Comparison of ENCODE assay signal across 8 cellular contexts in the genomic region with DNA sequence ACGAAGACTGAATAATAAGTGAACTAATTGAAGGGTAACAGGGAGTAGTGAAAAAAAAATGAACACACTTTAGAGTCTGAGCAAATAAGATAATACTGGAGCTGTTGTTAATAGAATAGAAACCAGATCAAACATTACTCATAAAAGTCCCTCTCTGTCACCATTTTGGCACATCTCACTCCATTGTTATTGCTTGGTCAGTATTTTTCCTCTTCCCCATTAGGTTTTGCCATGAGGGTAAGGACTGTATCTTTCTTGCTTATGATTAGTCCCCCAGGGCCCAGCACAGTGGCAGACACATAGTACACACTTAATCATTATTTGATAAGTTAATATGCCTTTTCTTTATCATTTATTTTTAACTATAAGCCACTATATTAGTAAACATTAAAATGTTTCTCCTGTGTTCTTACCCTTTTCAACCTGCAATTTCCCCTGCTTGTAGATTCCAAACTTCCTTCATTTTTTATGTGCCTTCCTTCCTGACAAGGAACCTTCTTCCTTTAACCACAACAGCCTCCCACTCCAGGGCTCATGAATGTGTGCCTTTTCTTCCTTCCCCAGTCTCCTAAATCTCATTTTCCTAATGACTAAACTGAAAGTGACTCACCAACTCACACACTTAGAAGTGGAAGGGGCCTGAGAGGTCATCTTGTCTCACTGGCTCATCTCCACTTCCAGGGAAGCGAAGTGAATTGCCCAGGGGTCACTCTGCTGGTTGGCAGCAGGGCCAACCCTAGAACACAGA.
DNase-seq lines count a peak whose midpoint lies in the region; ATAC-seq, FAIRE-seq and TF ChIP-seq lines count a peak whose summit lies in the region.

No MANE protein-coding gene starts in this region.

- SMC1A ChIA-PET in GM12878 (lab: Charles Lee; ENCODE audit: uncharacterized antibody, unreplicated experiment) = no interaction called here

- CTCF ChIA-PET in AG04450 (lab: Charles Lee) (no interaction called here), GM12878 (lab: Yijun Ruan, JAX) (no interaction called here)

- in situ Hi-C loops in GM12878 (cut with MboI) = no loop called here

- 69% methylated on average over 2 of the region's 2 CpGs for WGBS in GM12878 (ENCODE audit: insufficient coverage, insufficient replicate concordance, low lambda C conversion rate, missing lambda C conversion rate)

- H2AFZ ChIP-seq in GM12878 (ENCODE audit: control insufficient read depth, low read depth, low read length) = no peak overlapping the region

- H4K20me1 ChIP-seq in GM12878 (ENCODE audit: control insufficient read depth, insufficient read depth) = no peaks in the 10 kb centered on the region

- H3K27ac ChIP-seq in AG04450 (ENCODE audit: low read depth, low read length) (peak overlapping the region; percentile 49), GM12878 (ENCODE audit: control insufficient read depth, insufficient read depth) (no peak overlapping the region)

- H3K9me3 ChIP-seq in AG04450 (ENCODE audit: control insufficient read depth, insufficient read depth, low read length) (no peaks in the 10 kb centered on the region), GM12878 (replicated peaks; ENCODE audit: control insufficient read depth, insufficient read depth, low read length) (no peaks in the 10 kb centered on the region)

- no peaks in the 10 kb centered on the region for H3K36me3 ChIP-seq in GM12878 (ENCODE audit: control insufficient read depth in 2 of 2, insufficient read depth in 2 of 2, low read length in 1 of 2)

- TF ChIP-seq EP300 in GM12878 (IDR thresholded peaks at IDR 0.05; ENCODE audit: borderline replicate concordance in 1 of 2, control insufficient read depth in 1 of 2, low read depth in 2 of 2, low read length in 2 of 2) = no peak

- no peaks in the 10 kb centered on the region for H3K4me1 ChIP-seq in GM12878 (ENCODE audit: control insufficient read depth, insufficient read depth, low read length)

- TF ChIP-seq RAD21 in GM12878 (IDR thresholded peaks at IDR 0.05; ENCODE audit: insufficient read depth, low read depth, low read length) = no peak

- no peak for FAIRE-seq in GM12878 (lab: Jason Lieb, UNC)

- no peak overlapping the region for H3K4me2 ChIP-seq in GM12878 (ENCODE audit: control insufficient read depth, insufficient read depth)

- RAD21 ChIA-PET in GM12878 (lab: Charles Lee; ENCODE audit: unreplicated experiment) = no interaction called here

- H3K9ac ChIP-seq in GM12878 (ENCODE audit: control insufficient read depth, insufficient read depth, low read length) = no peak overlapping the region

- no peaks in the 10 kb centered on the region for H3K27me3 ChIP-seq in AG04450 (ENCODE audit: control insufficient read depth, insufficient read depth, low read length)
- no peaks in the 10 kb centered on the region for H3K27me3 ChIP-seq in GM12878 (replicated peaks in 1 of 2; ENCODE audit: control insufficient read depth in 2 of 2, insufficient read depth in 2 of 2, low read length in 1 of 2)

- peak; percentile 47 for ATAC-seq in GM12878

- POLR2A ChIA-PET in AG04450 (lab: Yijun Ruan, JAX) = interaction anchor here (0.7 kb wide), 1 partner anchor 289 kb away, joined by 3 read pairs; no protein-coding TSS in a partner anchor
- POLR2A ChIA-PET in GM12878 (lab: Charles Lee) = no interaction called here

- TF ChIP-seq CTCF in AG04450 (IDR thresholded peaks at IDR 0.05; ENCODE audit: low read depth, low read length) (no peak), HFF-Myc (IDR thresholded peaks at IDR 0.05; ENCODE audit: low read depth, low read length, missing control alignments) (no peak), GM12878 (IDR thresholded peaks at IDR 0.05 in 2 of 3, conservative IDR thresholded peaks at IDR 0.05 in 1 of 3; ENCODE audit: control insufficient read depth in 2 of 3, extremely low read depth in 1 of 3, insufficient read depth in 1 of 3, low read depth in 3 of 3, low read length in 3 of 3) (no peak)

- DNase-seq in AG04450 (ENCODE audit: low read depth, low spot score) = no peak
- DNase-seq in HFF-Myc (ENCODE audit: extremely low read depth, low read depth) = peak; percentile 20
- no peak for DNase-seq in GM12878 (ENCODE audit: low read depth, low spot score)
- peak; percentile 67 for DNase-seq in kidney glomerular epithelial cell (lab: John Stamatoyannopoulos, UW)
- DNase-seq in dedifferentiated amniotic fluid mesenchymal stem cell (ENCODE audit: extremely low spot score) = no peak
- no peak for DNase-seq in SKM-1 treated with dmso at 0.1 percent for 144 hours (lab: John Stamatoyannopoulos, UW; ENCODE audit: unreplicated experiment)
- DNase-seq in T-helper 1 cell = no peak
- no peak for DNase-seq in HuH-7 (ENCODE audit: low spot score)

- no peaks in the 10 kb centered on the region for H3K79me2 ChIP-seq in GM12878 (ENCODE audit: control insufficient read depth, insufficient read depth, low read length)

- no TSS peak for BruUV-seq in GM12878 (replicated peaks; lab: Mats Ljungman, UMichigan)

- TF ChIP-seq POLR2A in GM12878 (IDR thresholded peaks at IDR 0.05; ENCODE audit: low read depth, low read length) = no peak

- H3K4me3 ChIP-seq in AG04450 (ENCODE audit: low read depth, low read length) = no peak overlapping the region
- no peak overlapping the region for H3K4me3 ChIP-seq in HFF-Myc (replicated peaks; ENCODE audit: low read depth, low read length)
- no peak overlapping the region for H3K4me3 ChIP-seq in GM12878

- intact Hi-C loops in GM12878 (cut with micrococcal nuclease; ENCODE audit: unreplicated experiment) = no loop called here

TF ChIP-seq in GM12878, 131 proteins besides CTCF, POLR2A, EP300 and RAD21 (continues in another document):
- TF ChIP-seq SIN3A (IDR thresholded peaks at IDR 0.05; ENCODE audit: low read depth, low read length) (no peak), NFIC (IDR thresholded peaks at IDR 0.05; ENCODE audit: low read depth, low read length) (peak; percentile 41; the same call in 1 of the 2 replicates), EED (IDR thresholded peaks at IDR 0.05; ENCODE audit: low read depth) (peak; percentile 83), RUNX3 (IDR thresholded peaks at IDR 0.05; ENCODE audit: low read length) (peak; percentile 37; the same call in 1 of the 2 replicates), NR2C2 (IDR thresholded peaks at IDR 0.05; ENCODE audit: borderline replicate concordance, control insufficient read depth, insufficient read length, low read depth) (no peak), IKZF1 (conservative IDR thresholded peaks at IDR 0.05) (peak; percentile 30; the same call in 1 of the 2 replicates), JUNB (IDR thresholded peaks at IDR 0.05) (peak; percentile 55), IKZF2 (IDR thresholded peaks at IDR 0.05) (peak; percentile 20 to 47; a peak in 2 of 4 replicates), ZZZ3 (IDR thresholded peaks at IDR 0.05; ENCODE audit: control insufficient read depth, insufficient read length, low read depth) (no peak), TCF12 (IDR thresholded peaks at IDR 0.05; ENCODE audit: low read depth, low read length) (no peak), SUPT20H (IDR thresholded peaks at IDR 0.05; ENCODE audit: borderline replicate concordance, control insufficient read depth, low read depth, low read length) (no peak), SP1 (IDR thresholded peaks at IDR 0.05; ENCODE audit: low read depth, low read length) (no peak), KLF5 (IDR thresholded peaks at IDR 0.05; ENCODE audit: partially characterized antibody) (no peak), POU2F2 (IDR thresholded peaks at IDR 0.05; ENCODE audit: borderline replicate concordance, low read depth, low read length) (no peak)
- TF ChIP-seq, protein P1, sequence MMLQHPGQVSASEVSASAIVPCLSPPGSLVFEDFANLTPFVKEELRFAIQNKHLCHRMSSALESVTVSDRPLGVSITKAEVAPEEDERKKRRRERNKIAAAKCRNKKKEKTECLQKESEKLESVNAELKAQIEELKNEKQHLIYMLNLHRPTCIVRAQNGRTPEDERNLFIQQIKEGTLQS (IDR thresholded peaks at IDR 0.05; ENCODE audit: borderline replicate concordance, extremely low read depth, low read depth, low read length) = no peak
- TF ChIP-seq, protein P2, sequence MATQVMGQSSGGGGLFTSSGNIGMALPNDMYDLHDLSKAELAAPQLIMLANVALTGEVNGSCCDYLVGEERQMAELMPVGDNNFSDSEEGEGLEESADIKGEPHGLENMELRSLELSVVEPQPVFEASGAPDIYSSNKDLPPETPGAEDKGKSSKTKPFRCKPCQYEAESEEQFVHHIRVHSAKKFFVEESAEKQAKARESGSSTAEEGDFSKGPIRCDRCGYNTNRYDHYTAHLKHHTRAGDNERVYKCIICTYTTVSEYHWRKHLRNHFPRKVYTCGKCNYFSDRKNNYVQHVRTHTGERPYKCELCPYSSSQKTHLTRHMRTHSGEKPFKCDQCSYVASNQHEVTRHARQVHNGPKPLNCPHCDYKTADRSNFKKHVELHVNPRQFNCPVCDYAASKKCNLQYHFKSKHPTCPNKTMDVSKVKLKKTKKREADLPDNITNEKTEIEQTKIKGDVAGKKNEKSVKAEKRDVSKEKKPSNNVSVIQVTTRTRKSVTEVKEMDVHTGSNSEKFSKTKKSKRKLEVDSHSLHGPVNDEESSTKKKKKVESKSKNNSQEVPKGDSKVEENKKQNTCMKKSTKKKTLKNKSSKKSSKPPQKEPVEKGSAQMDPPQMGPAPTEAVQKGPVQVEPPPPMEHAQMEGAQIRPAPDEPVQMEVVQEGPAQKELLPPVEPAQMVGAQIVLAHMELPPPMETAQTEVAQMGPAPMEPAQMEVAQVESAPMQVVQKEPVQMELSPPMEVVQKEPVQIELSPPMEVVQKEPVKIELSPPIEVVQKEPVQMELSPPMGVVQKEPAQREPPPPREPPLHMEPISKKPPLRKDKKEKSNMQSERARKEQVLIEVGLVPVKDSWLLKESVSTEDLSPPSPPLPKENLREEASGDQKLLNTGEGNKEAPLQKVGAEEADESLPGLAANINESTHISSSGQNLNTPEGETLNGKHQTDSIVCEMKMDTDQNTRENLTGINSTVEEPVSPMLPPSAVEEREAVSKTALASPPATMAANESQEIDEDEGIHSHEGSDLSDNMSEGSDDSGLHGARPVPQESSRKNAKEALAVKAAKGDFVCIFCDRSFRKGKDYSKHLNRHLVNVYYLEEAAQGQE (IDR thresholded peaks at IDR 0.05; ENCODE audit: low read depth, low read length) = no peak
- TF ChIP-seq, protein P3, sequence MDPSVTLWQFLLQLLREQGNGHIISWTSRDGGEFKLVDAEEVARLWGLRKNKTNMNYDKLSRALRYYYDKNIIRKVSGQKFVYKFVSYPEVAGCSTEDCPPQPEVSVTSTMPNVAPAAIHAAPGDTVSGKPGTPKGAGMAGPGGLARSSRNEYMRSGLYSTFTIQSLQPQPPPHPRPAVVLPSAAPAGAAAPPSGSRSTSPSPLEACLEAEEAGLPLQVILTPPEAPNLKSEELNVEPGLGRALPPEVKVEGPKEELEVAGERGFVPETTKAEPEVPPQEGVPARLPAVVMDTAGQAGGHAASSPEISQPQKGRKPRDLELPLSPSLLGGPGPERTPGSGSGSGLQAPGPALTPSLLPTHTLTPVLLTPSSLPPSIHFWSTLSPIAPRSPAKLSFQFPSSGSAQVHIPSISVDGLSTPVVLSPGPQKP (IDR thresholded peaks at IDR 0.05; ENCODE audit: low read depth, low read length) = no peak

Comparison
In these comparisons a context has a peak if more than half of its experiments do, and no peak if none do; other contexts are left out.
1. DNase-seq: peak in HFF-Myc (single experiment) and kidney glomerular epithelial cell (single experiment); none in AG04450 (single experiment), GM12878 (single experiment), dedifferentiated amniotic fluid mesenchymal stem cell (single experiment), SKM-1 treated with dmso at 0.1 percent for 144 hours (single experiment), T-helper 1 cell (0 of 5) and HuH-7 (single experiment).